In the genomic region with DNA sequence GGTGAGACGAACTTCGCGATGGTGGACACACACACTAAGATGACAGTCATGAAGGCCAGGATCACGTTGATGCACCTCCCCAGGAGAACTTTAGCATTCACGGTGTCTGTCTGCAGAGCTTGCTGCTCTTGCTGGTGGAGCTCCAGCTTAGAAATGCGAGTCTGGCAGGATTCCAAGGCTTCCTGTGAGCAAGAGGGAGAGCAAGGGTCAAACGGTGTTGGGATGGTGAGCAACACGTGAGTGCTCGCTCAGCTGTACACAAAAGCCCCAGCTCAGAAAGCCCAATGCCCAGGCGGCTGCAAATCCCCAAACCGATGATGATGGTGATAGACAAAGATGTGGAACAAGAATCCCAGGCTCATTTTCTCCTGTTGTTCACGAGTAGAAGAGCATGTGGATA, we compare ENCODE assay signal across 11 cellular contexts.
A peak's percentile ranks its signal among the peaks of the same experiment; 100 is the strongest.
DNase-seq lines count a peak whose midpoint lies in the region; ATAC-seq and TF ChIP-seq lines count a peak whose summit lies in the region.
"Had no signal": no experiment of that assay in that cellular context is flagged by ENCODE, and none has a peak within 500 bp of the region (broad histone marks: within the 10 kb centered on the region; RNA-seq: fewer than 3 reads in every experiment).

No MANE protein-coding gene starts in this region.

- no peak for TF ChIP-seq CTCF in heart right ventricle (IDR thresholded peaks at IDR 0.05)
- no peak for TF ChIP-seq CTCF in WTC11 (IDR thresholded peaks at IDR 0.05)
- no peak for TF ChIP-seq CTCF in kidney epithelial cell (IDR thresholded peaks at IDR 0.05; ENCODE audit: insufficient read depth, low read length, poor library complexity, severe bottlenecking)

- WGBS in heart right ventricle, 2 donors, result 45 to 46% methylated on average over 12 of the region's 12 CpGs
- WGBS in aorta, 2 donors, result 56 to 58% methylated on average over 12 of the region's 12 CpGs

- peak in 5 of 8 donors; percentile 44 to 66 (median 57) for ATAC-seq in heart right ventricle
- no peak for ATAC-seq in WTC11
- peak; percentile 39 for ATAC-seq in aorta (ENCODE audit: low FRiP score)
- ATAC-seq in naive thymus-derived CD4-positive, alpha-beta T cell, result no peak
- no peak for ATAC-seq in GM21717 (IDR thresholded peaks at IDR 0.05; ENCODE audit: unreplicated experiment)

- H3K4me3 Mint-ChIP-seq in WTC11, result no peak overlapping the region
- H3K4me3 Mint-ChIP-seq in naive thymus-derived CD4-positive, alpha-beta T cell, result no peak overlapping the region

- H3K4me1 Mint-ChIP-seq in WTC11, result peaks cover 3% of the 10 kb centered on the region
- H3K4me1 Mint-ChIP-seq in naive thymus-derived CD4-positive, alpha-beta T cell, result peaks cover 0 to under 1% (median 0%) of the 10 kb centered on the region in 7 donors

- H3K27ac ChIP-seq in heart right ventricle, result no peak overlapping the region
- no peak overlapping the region for H3K27ac ChIP-seq in aorta (ENCODE audit: low read depth in 1 of 2, low read length in 2 of 2)
- H3K27ac ChIP-seq in naive thymus-derived CD4-positive, alpha-beta T cell (ENCODE audit: low read depth, low read length), result no peak overlapping the region

- H3K36me3 ChIP-seq in heart right ventricle, result peaks cover 0 to 25% (median 0%) of the 10 kb centered on the region in 9 donors
- no peaks in the 10 kb centered on the region for H3K36me3 ChIP-seq in kidney epithelial cell (ENCODE audit: control insufficient read depth, insufficient read depth, low read length)
- H3K36me3 ChIP-seq in aorta (ENCODE audit: control insufficient read depth in 1 of 2, insufficient read depth in 2 of 2, low read length in 1 of 2), result no peaks in the 10 kb centered on the region
- H3K36me3 ChIP-seq in naive thymus-derived CD4-positive, alpha-beta T cell (ENCODE audit: control insufficient read depth in 2 of 3, insufficient read depth in 3 of 3, low read length in 3 of 3), result no peaks in the 10 kb centered on the region

- H3K27ac Mint-ChIP-seq in WTC11, result no peak overlapping the region
- no peak overlapping the region for H3K27ac Mint-ChIP-seq in naive thymus-derived CD4-positive, alpha-beta T cell

- no peaks in the 10 kb centered on the region for H3K27me3 Mint-ChIP-seq in WTC11 (ENCODE audit: low read depth)
- peaks cover 0 to 32% (median 4%) of the 10 kb centered on the region in 5 donors for H3K27me3 Mint-ChIP-seq in naive thymus-derived CD4-positive, alpha-beta T cell

- H3K4me3 ChIP-seq in heart right ventricle, result no peak overlapping the region
- no peak overlapping the region for H3K4me3 ChIP-seq in kidney epithelial cell (ENCODE audit: low read depth, low read length)
- no peak overlapping the region for H3K4me3 ChIP-seq in aorta (ENCODE audit: low read length in 2 of 2)
- H3K4me3 ChIP-seq in naive thymus-derived CD4-positive, alpha-beta T cell (ENCODE audit: low read length), result no peak overlapping the region

- H3K9me3 Mint-ChIP-seq in WTC11, result no peaks in the 10 kb centered on the region; the same call in 1 of the 2 replicates
- peaks cover 0 to under 1% (median 0%) of the 10 kb centered on the region in 11 donors for H3K9me3 Mint-ChIP-seq in naive thymus-derived CD4-positive, alpha-beta T cell

- peaks cover 0 to 6% (median 0%) of the 10 kb centered on the region in 7 donors for H3K27me3 ChIP-seq in heart right ventricle
- H3K27me3 ChIP-seq in kidney epithelial cell (ENCODE audit: control insufficient read depth, insufficient read depth, low read length), result no peaks in the 10 kb centered on the region
- no peaks in the 10 kb centered on the region for H3K27me3 ChIP-seq in aorta (ENCODE audit: control insufficient read depth in 1 of 2, insufficient read depth in 2 of 2, low read length in 1 of 2)
- no peaks in the 10 kb centered on the region for H3K27me3 ChIP-seq in naive thymus-derived CD4-positive, alpha-beta T cell (ENCODE audit: control insufficient read depth in 2 of 2, insufficient read depth in 2 of 2, low read length in 2 of 2)

- H3K4me1 ChIP-seq in heart right ventricle, result peaks cover 0 to 9% (median 5%) of the 10 kb centered on the region in 9 donors
- no peaks in the 10 kb centered on the region for H3K4me1 ChIP-seq in aorta (ENCODE audit: control insufficient read depth in 1 of 2, insufficient read depth in 2 of 2, low read length in 2 of 2)
- no peaks in the 10 kb centered on the region for H3K4me1 ChIP-seq in naive thymus-derived CD4-positive, alpha-beta T cell (ENCODE audit: control insufficient read depth in 2 of 2, insufficient read depth in 2 of 2, low read length in 2 of 2)

- H3K36me3 Mint-ChIP-seq in WTC11, result no peaks in the 10 kb centered on the region
- peaks cover 0 to 3% (median 0%) of the 10 kb centered on the region in 5 donors for H3K36me3 Mint-ChIP-seq in naive thymus-derived CD4-positive, alpha-beta T cell

- POLR2A ChIA-PET in WTC11 (lab: Charles Lee), result no interaction called here
- POLR2A ChIA-PET in naive thymus-derived CD4-positive, alpha-beta T cell (lab: Charles Lee), result no interaction called here

- intact Hi-C loops in heart right ventricle (cut with DNase I), result no loop called here
- intact Hi-C loops in cardiac septum (cut with DNase I), result no loop called here
- intact Hi-C loops in aorta (cut with DNase I), result no loop called here
- intact Hi-C loops in naive thymus-derived CD4-positive, alpha-beta T cell (cut with micrococcal nuclease), result no loop called here

- DNase-seq in heart right ventricle (peak in 1 of 2 donors; percentile 54), cardiac septum (ENCODE audit: low spot score) (no peak), WTC11 (ENCODE audit: low spot score) (no peak), kidney epithelial cell (ENCODE audit: low read depth) (peak; percentile 64), aorta (no peak)
- no peak for DNase-seq in activated CD8-positive, alpha-beta memory T cell treated with anti-CD3 and anti-CD28 coated beads, Interleukin-2, amount 50 U/mL, for 48 hours
- no peak for DNase-seq in naive thymus-derived CD4-positive, alpha-beta T cell
- DNase-seq: activated CD4-positive, CD25-positive, alpha-beta regulatory T cell treated with anti-CD3 and anti-CD28 coated beads, Interleukin-2, amount 50 U/mL, for 72 hours; amniotic stem cell; NCI-H2171 had no signal

- no peaks in the 10 kb centered on the region for H3K9me3 ChIP-seq in heart right ventricle
- no peaks in the 10 kb centered on the region for H3K9me3 ChIP-seq in aorta (ENCODE audit: control insufficient read depth, low read length)
- H3K9me3 ChIP-seq in naive thymus-derived CD4-positive, alpha-beta T cell (ENCODE audit: control insufficient read depth in 2 of 3, low read length in 3 of 3), result no peaks in the 10 kb centered on the region

- CTCF ChIA-PET in WTC11 (lab: Charles Lee), result no interaction called here
- CTCF ChIA-PET in naive thymus-derived CD4-positive, alpha-beta T cell (lab: Charles Lee), result no interaction called here

TF ChIP-seq in WTC11, 78 proteins besides CTCF, POLR2A, EP300 and RAD21:
- TF ChIP-seq, protein P1, sequence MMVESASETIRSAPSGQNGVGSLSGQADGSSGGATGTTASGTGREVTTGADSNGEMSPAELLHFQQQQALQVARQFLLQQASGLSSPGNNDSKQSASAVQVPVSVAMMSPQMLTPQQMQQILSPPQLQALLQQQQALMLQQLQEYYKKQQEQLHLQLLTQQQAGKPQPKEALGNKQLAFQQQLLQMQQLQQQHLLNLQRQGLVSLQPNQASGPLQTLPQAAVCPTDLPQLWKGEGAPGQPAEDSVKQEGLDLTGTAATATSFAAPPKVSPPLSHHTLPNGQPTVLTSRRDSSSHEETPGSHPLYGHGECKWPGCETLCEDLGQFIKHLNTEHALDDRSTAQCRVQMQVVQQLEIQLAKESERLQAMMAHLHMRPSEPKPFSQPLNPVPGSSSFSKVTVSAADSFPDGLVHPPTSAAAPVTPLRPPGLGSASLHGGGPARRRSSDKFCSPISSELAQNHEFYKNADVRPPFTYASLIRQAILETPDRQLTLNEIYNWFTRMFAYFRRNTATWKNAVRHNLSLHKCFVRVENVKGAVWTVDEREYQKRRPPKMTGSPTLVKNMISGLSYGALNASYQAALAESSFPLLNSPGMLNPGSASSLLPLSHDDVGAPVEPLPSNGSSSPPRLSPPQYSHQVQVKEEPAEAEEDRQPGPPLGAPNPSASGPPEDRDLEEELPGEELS (CRISPR knock-in tag; IDR thresholded peaks at IDR 0.05), result no peak
- TF ChIP-seq JUN (CRISPR knock-in tag; IDR thresholded peaks at IDR 0.05), result no peak
- no peak for TF ChIP-seq HMGA2 (CRISPR knock-in tag; IDR thresholded peaks at IDR 0.05)
- TF ChIP-seq ZNF416 (CRISPR knock-in tag; IDR thresholded peaks at IDR 0.05), result no peak
- 0 out of 2 replicates have a peak, but pooled peaks have one; percentile 17 for TF ChIP-seq GABPB1 (CRISPR knock-in tag; IDR thresholded peaks at IDR 0.05)
- no peak for TF ChIP-seq FOXJ3 (CRISPR knock-in tag; IDR thresholded peaks at IDR 0.05; ENCODE audit: borderline replicate concordance)

Comparison
In these comparisons a context has a peak if more than half of its experiments do, and no peak if none do; other contexts are left out.
1. ATAC-seq: peak in heart right ventricle (5 of 8) and aorta (single experiment); none in WTC11 (single experiment), naive thymus-derived CD4-positive, alpha-beta T cell (single experiment) and GM21717 (single experiment).